ENCODE assay signal across 8 cellular contexts in the genomic region with DNA sequence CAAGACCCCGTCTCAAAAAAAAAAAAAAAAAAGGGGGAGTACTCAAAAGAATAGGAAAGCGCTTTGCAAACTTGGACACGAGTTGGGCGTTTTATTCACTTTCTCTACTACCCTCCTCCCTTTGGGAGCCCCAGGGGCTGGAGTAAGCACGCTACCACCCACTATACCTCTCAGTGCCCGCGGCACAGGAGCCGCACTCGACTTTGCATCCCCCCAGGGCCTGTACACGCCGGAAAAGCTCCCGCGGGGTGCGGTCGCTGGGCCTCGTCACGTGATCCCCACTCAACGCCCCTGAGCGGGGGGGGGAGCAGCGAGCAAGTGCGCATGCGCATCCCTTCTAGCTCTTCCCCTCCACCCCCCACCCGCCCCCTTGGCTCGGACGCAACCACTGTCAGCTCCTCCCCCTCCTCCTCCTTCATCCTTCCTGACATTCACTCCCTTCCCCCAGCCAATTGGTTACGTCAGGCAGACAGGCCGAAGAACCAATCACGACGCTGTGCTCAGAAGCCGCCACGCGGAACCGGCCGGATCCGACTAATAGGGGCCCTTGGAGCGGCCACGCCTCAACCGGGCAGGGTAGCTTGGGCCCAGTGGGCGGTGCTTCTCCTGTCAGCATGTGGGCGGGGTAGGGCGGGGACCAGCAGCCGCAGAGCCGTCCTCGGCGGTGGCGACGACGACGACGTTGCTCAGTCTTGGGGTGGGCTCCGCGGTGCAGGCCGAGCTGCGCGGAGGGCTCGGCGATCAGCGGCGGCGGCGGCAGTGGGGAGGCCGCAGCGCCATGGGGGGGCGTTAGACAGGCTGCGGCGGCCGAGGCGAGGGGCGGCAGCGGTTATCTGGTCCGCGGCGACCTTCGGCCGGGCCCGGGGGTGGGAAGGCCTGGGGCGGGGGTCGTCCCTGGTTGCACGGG. TPM values are rescaled to one million over a fixed set of nuclear protein-coding genes. Genes with fewer than 3 reads are reported as not detected.
DNase-seq lines count a peak whose midpoint lies in the region; ATAC-seq, FAIRE-seq and TF ChIP-seq lines count a peak whose summit lies in the region.

A gene with protein sequence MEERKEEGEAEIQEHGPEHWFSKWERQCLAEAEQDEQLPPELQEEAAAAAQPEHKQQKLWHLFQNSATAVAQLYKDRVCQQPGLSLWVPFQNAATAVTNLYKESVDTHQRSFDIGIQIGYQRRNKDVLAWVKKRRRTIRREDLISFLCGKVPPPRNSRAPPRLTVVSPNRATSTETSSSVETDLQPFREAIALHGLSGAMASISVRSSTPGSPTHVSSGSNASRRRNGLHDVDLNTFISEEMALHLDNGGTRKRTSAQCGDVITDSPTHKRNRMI (plus strand): TSS at position 685 of the 907 bp plus-strand sequence. CDS start 401 bp downstream, outside the sequence.

- peak within 1 kb of the TSS; percentile 90 for H3K27ac ChIP-seq in smooth muscle cell (ENCODE audit: low read depth)

- DNase-seq in ACHN, result peak; percentile 100
- DNase-seq in NCI-H2227 (lab: John Stamatoyannopoulos, UW; ENCODE audit: unreplicated experiment), result peak; percentile 100
- DNase-seq in bronchial epithelial cell (ENCODE audit: low read depth), result peak; percentile 99
- DNase-seq in iPS-NIHi11 (ENCODE audit: low spot score), result peak; percentile 95
- peak; percentile 100 for DNase-seq in smooth muscle cell (lab: John Stamatoyannopoulos, UW; ENCODE audit: unreplicated experiment)

- H3K36me3 ChIP-seq in bronchial epithelial cell (ENCODE audit: control insufficient read depth, insufficient read depth, low read length) (peaks cover 6% of the 10 kb centered on the region), smooth muscle cell (ENCODE audit: low read depth) (no peaks in the 10 kb centered on the region)

- H3K4me1 ChIP-seq in smooth muscle cell (ENCODE audit: low read depth), result peaks cover 26% of the 10 kb centered on the region

- under 1% methylated on average over 41 of the region's 79 CpGs for WGBS in smooth muscle cell (ENCODE audit: low lambda C conversion rate)

- H3K27me3 ChIP-seq in bronchial epithelial cell (ENCODE audit: control insufficient read depth, insufficient read depth, low read length), result no peaks in the 10 kb centered on the region
- H3K27me3 ChIP-seq in smooth muscle cell (ENCODE audit: low read depth), result no peaks in the 10 kb centered on the region

- H3F3A ChIP-seq in smooth muscle cell (ENCODE audit: low read depth), result peaks cover 6% of the 10 kb centered on the region

- in situ Hi-C loops in ACHN (cut with HindIII; ENCODE audit: low pct_ligation_motif_present, low pct_unique_long_range_greater_than_20kb, low sequenced_read_pairs), result no loop called here

- ATAC-seq in GM18873 (IDR thresholded peaks at IDR 0.05; ENCODE audit: low FRiP score, unreplicated experiment) (peak; percentile 74), HG03139 (IDR thresholded peaks at IDR 0.05; ENCODE audit: unreplicated experiment) (peak; percentile 85)

- no peaks in the 10 kb centered on the region for H3K9me3 ChIP-seq in smooth muscle cell (replicated peaks; ENCODE audit: low read depth)

- peaks cover 48% of the 10 kb centered on the region for H3K79me2 ChIP-seq in smooth muscle cell (ENCODE audit: low read depth)

- H3K4me3 ChIP-seq in WI38 (ENCODE audit: low read depth, low read length) (peak within 1 kb of the TSS; percentile 95), bronchial epithelial cell (ENCODE audit: low read depth, low read length) (peak within 1 kb of the TSS; percentile 81), smooth muscle cell (peak within 1 kb of the TSS; percentile 98)

- peaks cover 39% of the 10 kb centered on the region for H4K20me1 ChIP-seq in smooth muscle cell (ENCODE audit: low read depth)

- no peak for TF ChIP-seq CTCF in WI38 (IDR thresholded peaks at IDR 0.05; ENCODE audit: low read depth, low read length)
- no peak for TF ChIP-seq CTCF in bronchial epithelial cell (IDR thresholded peaks at IDR 0.05; ENCODE audit: insufficient read depth, low read length, severe bottlenecking)
- TF ChIP-seq CTCF in smooth muscle cell (IDR thresholded peaks at IDR 0.05; ENCODE audit: borderline replicate concordance, insufficient read depth, poor library complexity, severe bottlenecking), result no peak

- H3K4me2 ChIP-seq in smooth muscle cell, result peak within 1 kb of the TSS; percentile 95

- peak within 1 kb of the TSS; percentile 96 for H3K9ac ChIP-seq in smooth muscle cell (ENCODE audit: low read depth)

- H2AFZ ChIP-seq in smooth muscle cell (ENCODE audit: low read depth), result peak within 1 kb of the TSS; percentile 97

- no peak for FAIRE-seq in bronchial epithelial cell (lab: Jason Lieb, UNC)

RNA-seq across cellular contexts. Expression of the gene that starts here (rescaled TPM):
- 66.1 and 91.0 TPM in 2 replicates for total RNA-seq in bronchial epithelial cell
- total RNA-seq in smooth muscle cell, result 77.5 and 86.7 TPM in 2 replicates
- polyA plus RNA-seq in smooth muscle cell, result 26.7 and 29.1 TPM in 2 replicates

Comparison
In these comparisons a context has a peak if more than half of its experiments do, and no peak if none do; other contexts are left out.
1. Peak in every context shown above with its lines: DNase-seq, ATAC-seq, H3K4me3 ChIP-seq and H3K27ac ChIP-seq.